1 cellular context compared by ENCODE assay signal in the genomic region with DNA sequence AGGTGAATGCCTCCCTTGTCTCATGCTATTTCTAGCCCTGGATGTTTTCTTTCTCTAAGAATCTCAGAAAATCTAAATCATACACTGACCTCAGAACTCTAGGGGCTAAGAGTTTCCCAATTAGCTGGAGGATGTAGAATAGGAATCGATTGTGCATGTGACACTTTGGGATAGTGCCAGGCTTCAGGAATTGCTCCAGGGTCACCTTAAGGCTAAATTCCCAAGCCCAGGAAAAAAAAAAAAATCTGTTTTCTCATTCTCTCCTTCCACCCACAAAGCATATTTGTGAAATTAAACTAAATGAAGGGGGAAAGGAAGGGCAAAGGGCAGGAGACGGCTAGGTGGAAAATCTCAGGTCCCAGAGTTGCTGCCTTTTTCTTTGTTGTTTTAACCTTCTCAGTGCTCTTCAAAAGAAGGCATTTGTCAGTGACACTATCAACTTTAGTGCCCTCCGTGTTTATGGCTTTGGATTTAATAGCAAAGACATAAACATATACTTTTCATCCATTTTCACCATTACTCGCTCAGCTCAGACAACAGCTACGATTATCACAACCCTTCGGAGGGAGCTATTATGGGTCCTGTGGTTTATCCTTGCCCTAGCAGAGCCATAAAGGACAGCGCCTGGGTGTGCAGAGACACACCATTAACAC.
TF ChIP-seq lines count a peak whose summit lies in the region.

No MANE protein-coding gene starts in this region.

TF ChIP-seq in GM23338, 12 proteins besides CTCF, POLR2A, EP300 and RAD21 (continued from another document):
- TF ChIP-seq, protein P1, sequence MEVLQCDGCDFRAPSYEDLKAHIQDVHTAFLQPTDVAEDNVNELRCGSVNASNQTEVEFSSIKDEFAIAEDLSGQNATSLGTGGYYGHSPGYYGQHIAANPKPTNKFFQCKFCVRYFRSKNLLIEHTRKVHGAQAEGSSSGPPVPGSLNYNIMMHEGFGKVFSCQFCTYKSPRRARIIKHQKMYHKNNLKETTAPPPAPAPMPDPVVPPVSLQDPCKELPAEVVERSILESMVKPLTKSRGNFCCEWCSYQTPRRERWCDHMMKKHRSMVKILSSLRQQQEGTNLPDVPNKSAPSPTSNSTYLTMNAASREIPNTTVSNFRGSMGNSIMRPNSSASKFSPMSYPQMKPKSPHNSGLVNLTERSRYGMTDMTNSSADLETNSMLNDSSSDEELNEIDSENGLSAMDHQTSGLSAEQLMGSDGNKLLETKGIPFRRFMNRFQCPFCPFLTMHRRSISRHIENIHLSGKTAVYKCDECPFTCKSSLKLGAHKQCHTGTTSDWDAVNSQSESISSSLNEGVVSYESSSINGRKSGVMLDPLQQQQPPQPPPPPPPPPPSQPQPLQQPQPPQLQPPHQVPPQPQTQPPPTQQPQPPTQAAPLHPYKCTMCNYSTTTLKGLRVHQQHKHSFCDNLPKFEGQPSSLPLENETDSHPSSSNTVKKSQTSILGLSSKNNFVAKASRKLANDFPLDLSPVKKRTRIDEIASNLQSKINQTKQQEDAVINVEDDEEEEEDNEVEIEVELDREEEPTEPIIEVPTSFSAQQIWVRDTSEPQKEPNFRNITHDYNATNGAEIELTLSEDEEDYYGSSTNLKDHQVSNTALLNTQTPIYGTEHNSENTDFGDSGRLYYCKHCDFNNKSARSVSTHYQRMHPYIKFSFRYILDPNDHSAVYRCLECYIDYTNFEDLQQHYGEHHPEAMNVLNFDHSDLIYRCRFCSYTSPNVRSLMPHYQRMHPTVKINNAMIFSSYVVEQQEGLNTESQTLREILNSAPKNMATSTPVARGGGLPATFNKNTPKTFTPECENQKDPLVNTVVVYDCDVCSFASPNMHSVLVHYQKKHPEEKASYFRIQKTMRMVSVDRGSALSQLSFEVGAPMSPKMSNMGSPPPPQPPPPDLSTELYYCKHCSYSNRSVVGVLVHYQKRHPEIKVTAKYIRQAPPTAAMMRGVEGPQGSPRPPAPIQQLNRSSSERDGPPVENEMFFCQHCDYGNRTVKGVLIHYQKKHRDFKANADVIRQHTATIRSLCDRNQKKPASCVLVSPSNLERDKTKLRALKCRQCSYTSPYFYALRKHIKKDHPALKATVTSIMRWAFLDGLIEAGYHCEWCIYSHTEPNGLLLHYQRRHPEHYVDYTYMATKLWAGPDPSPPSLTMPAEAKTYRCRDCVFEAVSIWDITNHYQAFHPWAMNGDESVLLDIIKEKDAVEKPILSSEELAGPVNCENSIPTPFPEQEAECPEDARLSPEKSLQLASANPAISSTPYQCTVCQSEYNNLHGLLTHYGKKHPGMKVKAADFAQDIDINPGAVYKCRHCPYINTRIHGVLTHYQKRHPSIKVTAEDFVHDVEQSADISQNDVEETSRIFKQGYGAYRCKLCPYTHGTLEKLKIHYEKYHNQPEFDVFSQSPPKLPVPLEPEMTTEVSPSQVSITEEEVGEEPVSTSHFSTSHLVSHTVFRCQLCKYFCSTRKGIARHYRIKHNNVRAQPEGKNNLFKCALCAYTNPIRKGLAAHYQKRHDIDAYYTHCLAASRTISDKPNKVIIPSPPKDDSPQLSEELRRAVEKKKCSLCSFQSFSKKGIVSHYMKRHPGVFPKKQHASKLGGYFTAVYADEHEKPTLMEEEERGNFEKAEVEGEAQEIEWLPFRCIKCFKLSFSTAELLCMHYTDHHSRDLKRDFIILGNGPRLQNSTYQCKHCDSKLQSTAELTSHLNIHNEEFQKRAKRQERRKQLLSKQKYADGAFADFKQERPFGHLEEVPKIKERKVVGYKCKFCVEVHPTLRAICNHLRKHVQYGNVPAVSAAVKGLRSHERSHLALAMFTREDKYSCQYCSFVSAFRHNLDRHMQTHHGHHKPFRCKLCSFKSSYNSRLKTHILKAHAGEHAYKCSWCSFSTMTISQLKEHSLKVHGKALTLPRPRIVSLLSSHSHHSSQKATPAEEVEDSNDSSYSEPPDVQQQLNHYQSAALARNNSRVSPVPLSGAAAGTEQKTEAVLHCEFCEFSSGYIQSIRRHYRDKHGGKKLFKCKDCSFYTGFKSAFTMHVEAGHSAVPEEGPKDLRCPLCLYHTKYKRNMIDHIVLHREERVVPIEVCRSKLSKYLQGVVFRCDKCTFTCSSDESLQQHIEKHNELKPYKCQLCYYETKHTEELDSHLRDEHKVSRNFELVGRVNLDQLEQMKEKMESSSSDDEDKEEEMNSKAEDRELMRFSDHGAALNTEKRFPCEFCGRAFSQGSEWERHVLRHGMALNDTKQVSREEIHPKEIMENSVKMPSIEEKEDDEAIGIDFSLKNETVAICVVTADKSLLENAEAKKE (CRISPR knock-in tag; IDR thresholded peaks at IDR 0.05): no peak
- TF ChIP-seq NANOG (IDR thresholded peaks at IDR 0.05; ENCODE audit: borderline replicate concordance) (no peak), STAT1 (IDR thresholded peaks at IDR 0.05; ENCODE audit: unreplicated experiment) (no peak), JUNB (IDR thresholded peaks at IDR 0.05; ENCODE audit: unreplicated experiment) (no peak), EZH2phosphoT487 (IDR thresholded peaks at IDR 0.05; ENCODE audit: unreplicated experiment) (no peak), EZH2 (IDR thresholded peaks at IDR 0.05; ENCODE audit: low read depth, unreplicated experiment) (no peak), ZNF114 (CRISPR knock-in tag; IDR thresholded peaks at IDR 0.05) (no peak), REST (IDR thresholded peaks at IDR 0.05; ENCODE audit: unreplicated experiment) (no peak), CREB1 (CRISPR knock-in tag; IDR thresholded peaks at IDR 0.05; ENCODE audit: low read depth) (no peak), ZNF331 (CRISPR knock-in tag; IDR thresholded peaks at IDR 0.05; ENCODE audit: low read depth) (no peak)
- TF ChIP-seq, protein P2, sequence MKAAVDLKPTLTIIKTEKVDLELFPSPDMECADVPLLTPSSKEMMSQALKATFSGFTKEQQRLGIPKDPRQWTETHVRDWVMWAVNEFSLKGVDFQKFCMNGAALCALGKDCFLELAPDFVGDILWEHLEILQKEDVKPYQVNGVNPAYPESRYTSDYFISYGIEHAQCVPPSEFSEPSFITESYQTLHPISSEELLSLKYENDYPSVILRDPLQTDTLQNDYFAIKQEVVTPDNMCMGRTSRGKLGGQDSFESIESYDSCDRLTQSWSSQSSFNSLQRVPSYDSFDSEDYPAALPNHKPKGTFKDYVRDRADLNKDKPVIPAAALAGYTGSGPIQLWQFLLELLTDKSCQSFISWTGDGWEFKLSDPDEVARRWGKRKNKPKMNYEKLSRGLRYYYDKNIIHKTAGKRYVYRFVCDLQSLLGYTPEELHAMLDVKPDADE (IDR thresholded peaks at IDR 0.05): no peak
